ENCODE assay signal across 10 cellular contexts in genomic region chr10:122126763-122127659, GRCh38.
DNase-seq lines count a peak whose midpoint lies in the region; ATAC-seq and TF ChIP-seq lines count a peak whose summit lies in the region.
"Had no signal": no experiment of that assay in that cellular context is flagged by ENCODE, and none has a peak within 500 bp of the region (broad histone marks: within the 10 kb centered on the region; RNA-seq: fewer than 3 reads in every experiment).

No MANE protein-coding gene starts in this region.

- POLR2A ChIA-PET in AG04450 (lab: Yijun Ruan, JAX), result interaction anchor here (0.6 to 1.3 kb wide), 3 partner anchors 11 to 106 kb away, joined by 3 to 5 read pairs (median 4); no protein-coding TSS in a partner anchor

- H3K36me3 Mint-ChIP-seq in natural killer cell treated with Interleukin-12 subunit alpha and Interleukin-12 subunit beta and Interleukin-15 and Interleukin-18, amount 100 ng/mL, for 72 hours, result no peaks in the 10 kb centered on the region

- no peak for TF ChIP-seq CTCF in AG04450 (IDR thresholded peaks at IDR 0.05; ENCODE audit: low read depth, low read length)

- DNase-seq in AG04450 (ENCODE audit: low read depth, low spot score) (peak; percentile 89), MV-4-11 (lab: John Stamatoyannopoulos, UW) (peak; percentile 84), epidermal melanocyte (ENCODE audit: insufficient read length, low spot score) (peak; percentile 69), mucosa of gallbladder (ENCODE audit: low spot score) (peak; percentile 55), amygdala (lab: John Stamatoyannopoulos, UW) (no peak)
- DNase-seq in natural killer cell treated with Interleukin-12 subunit alpha and Interleukin-12 subunit beta and Interleukin-15 and Interleukin-18, amount 100 ng/mL, for 72 hours (ENCODE audit: low spot score), result no peak
- DNase-seq: DND-41 had no signal

- no peaks in the 10 kb centered on the region for H3K4me1 Mint-ChIP-seq in natural killer cell treated with Interleukin-12 subunit alpha and Interleukin-12 subunit beta and Interleukin-15 and Interleukin-18, amount 100 ng/mL, for 72 hours (ENCODE audit: low read depth in 2 of 2)

- H3K27ac ChIP-seq in AG04450 (ENCODE audit: low read depth, low read length), result peak overlapping the region; percentile 75
- H3K27ac ChIP-seq: SK-N-MC had no signal

- H3K27me3 ChIP-seq in AG04450 (ENCODE audit: control insufficient read depth, insufficient read depth, low read length), result no peaks in the 10 kb centered on the region

- CTCF ChIA-PET in AG04450 (lab: Charles Lee), result interaction anchor here (1.3 to 2.1 kb wide), 2 partner anchors 15 to 16 kb away, joined by 4 to 9 read pairs; no protein-coding TSS in a partner anchor

- no peaks in the 10 kb centered on the region for H3K9me3 ChIP-seq in AG04450 (ENCODE audit: control insufficient read depth, insufficient read depth, low read length)

- H3K27ac Mint-ChIP-seq in natural killer cell treated with Interleukin-12 subunit alpha and Interleukin-12 subunit beta and Interleukin-15 and Interleukin-18, amount 100 ng/mL, for 72 hours, result no peak overlapping the region

- H3K27me3 Mint-ChIP-seq in natural killer cell treated with Interleukin-12 subunit alpha and Interleukin-12 subunit beta and Interleukin-15 and Interleukin-18, amount 100 ng/mL, for 72 hours, result peaks cover 0 to 14% of the 10 kb centered on the region in 2 donors

- no peak for ATAC-seq in GM21526 (IDR thresholded peaks at IDR 0.05; ENCODE audit: low FRiP score, unreplicated experiment)
- no peak for ATAC-seq in HG03280 (IDR thresholded peaks at IDR 0.05; ENCODE audit: unreplicated experiment)
- no peak for ATAC-seq in natural killer cell treated with Interleukin-12 subunit alpha and Interleukin-12 subunit beta and Interleukin-15 and Interleukin-18, amount 100 ng/mL, for 72 hours

- no peak overlapping the region for H3K4me3 ChIP-seq in AG04450 (ENCODE audit: low read depth, low read length)
- H3K4me3 ChIP-seq: SK-N-MC had no signal

- H3K9me3 Mint-ChIP-seq in natural killer cell treated with Interleukin-12 subunit alpha and Interleukin-12 subunit beta and Interleukin-15 and Interleukin-18, amount 100 ng/mL, for 72 hours, result no peaks in the 10 kb centered on the region

- H3K4me3 Mint-ChIP-seq in natural killer cell treated with Interleukin-12 subunit alpha and Interleukin-12 subunit beta and Interleukin-15 and Interleukin-18, amount 100 ng/mL, for 72 hours, result no peak overlapping the region

Comparison
In these comparisons a context has a peak if more than half of its experiments do, and no peak if none do; other contexts are left out.
1. DNase-seq: peak in AG04450 (single experiment), MV-4-11 (single experiment), epidermal melanocyte (single experiment) and mucosa of gallbladder (single experiment); none in amygdala (0 of 56) and natural killer cell treated with Interleukin-12 subunit alpha and Interleukin-12 subunit beta and Interleukin-15 and Interleukin-18, amount 100 ng/mL, for 72 hours (single experiment).